11 cellular contexts compared by ENCODE assay signal in genomic region chr13:77898097-77898496, GRCh38. TPM values are rescaled to one million over a fixed set of nuclear protein-coding genes. Genes with fewer than 3 reads are reported as not detected.
A peak's percentile ranks its signal among the peaks of the same experiment; 100 is the strongest.
DNase-seq lines count a peak whose midpoint lies in the region; ATAC-seq, FAIRE-seq and TF ChIP-seq lines count a peak whose summit lies in the region.
"Had no signal": no experiment of that assay in that cellular context is flagged by ENCODE, and none has a peak within 500 bp of the region (broad histone marks: within the 10 kb centered on the region; RNA-seq: fewer than 3 reads in every experiment).

No MANE protein-coding gene starts in this region.

- no peak overlapping the region for H3K27ac Mint-ChIP-seq in activated naive CD4-positive, alpha-beta T cell treated with anti-CD3 and anti-CD28 coated beads, Interleukin-2, amount 10 ng/mL, durations not matched to agents 7 days and 5 days

- no peaks in the 10 kb centered on the region for H3K9me3 Mint-ChIP-seq in activated naive CD4-positive, alpha-beta T cell treated with anti-CD3 and anti-CD28 coated beads, Interleukin-2, amount 10 ng/mL, durations not matched to agents 7 days and 5 days

- intact Hi-C loops in sciatic nerve (cut with DNase I), result no loop called here

- no peaks in the 10 kb centered on the region for H3K36me3 ChIP-seq in GM23248 (ENCODE audit: low read depth)
- peaks cover 48% of the 10 kb centered on the region for H3K36me3 ChIP-seq in HUES48 (ENCODE audit: control insufficient read depth, insufficient read depth, low read length)

- peak overlapping the region; percentile 72 for H3K4me2 ChIP-seq in GM23248 (ENCODE audit: unreplicated experiment)

- H3K79me2 ChIP-seq in GM23248 (ENCODE audit: insufficient read depth), result no peaks in the 10 kb centered on the region

- H3K36me3 Mint-ChIP-seq in activated naive CD4-positive, alpha-beta T cell treated with anti-CD3 and anti-CD28 coated beads, Interleukin-2, amount 10 ng/mL, durations not matched to agents 7 days and 5 days, result no peaks in the 10 kb centered on the region

- no peaks in the 10 kb centered on the region for H3K4me1 Mint-ChIP-seq in activated naive CD4-positive, alpha-beta T cell treated with anti-CD3 and anti-CD28 coated beads, Interleukin-2, amount 10 ng/mL, durations not matched to agents 7 days and 5 days

- CTCF ChIA-PET in activated naive CD4-positive, alpha-beta T cell treated with anti-CD3 and anti-CD28 coated beads, Interleukin-2, amount 10 ng/mL, durations not matched to agents 7 days and 5 days (lab: Charles Lee), result no interaction called here

- no peaks in the 10 kb centered on the region for H3K9me2 ChIP-seq in GM23248 (ENCODE audit: insufficient read depth)

- ATAC-seq in GM18519 (IDR thresholded peaks at IDR 0.05; ENCODE audit: low FRiP score, unreplicated experiment), result peak; percentile 100
- no peak for ATAC-seq in sciatic nerve

- H3K27me3 ChIP-seq in GM23248 (replicated peaks; ENCODE audit: insufficient read depth), result no peaks in the 10 kb centered on the region
- no peaks in the 10 kb centered on the region for H3K27me3 ChIP-seq in HUES48 (ENCODE audit: control insufficient read depth, insufficient read depth, low read length)

- H4K20me1 ChIP-seq in GM23248 (ENCODE audit: insufficient read depth), result no peaks in the 10 kb centered on the region

- no peak overlapping the region for H3K4me3 Mint-ChIP-seq in activated naive CD4-positive, alpha-beta T cell treated with anti-CD3 and anti-CD28 coated beads, Interleukin-2, amount 10 ng/mL, durations not matched to agents 7 days and 5 days

- H3K27ac ChIP-seq in GM23248, result peak overlapping the region; percentile 77
- H3K27ac ChIP-seq in HUES48 (ENCODE audit: low read depth, low read length), result peak overlapping the region; percentile 5

- in situ Hi-C loops in GM23248 (cut with MboI), result no loop called here

- H3K4me1 ChIP-seq in GM23248 (ENCODE audit: insufficient read depth), result peaks cover 24% of the 10 kb centered on the region
- peaks cover 3% of the 10 kb centered on the region; the same call in 1 of the 2 replicates for H3K4me1 ChIP-seq in HUES48 (ENCODE audit: control insufficient read depth, insufficient read depth, low read length)

- H3K4me3 ChIP-seq in GM23248, result peak overlapping the region; percentile 54
- no peak overlapping the region for H3K4me3 ChIP-seq in HUES48 (ENCODE audit: low read depth, low read length)
- H3K4me3 ChIP-seq: skin epidermis had no signal

- peaks cover 19% of the 10 kb centered on the region for H3F3A ChIP-seq in GM23248 (ENCODE audit: insufficient read depth)

- H3K9ac ChIP-seq in GM23248 (peak overlapping the region; percentile 57), HUES48 (ENCODE audit: low read depth, low read length) (no peak overlapping the region)

- no peaks in the 10 kb centered on the region for H3K27me3 Mint-ChIP-seq in activated naive CD4-positive, alpha-beta T cell treated with anti-CD3 and anti-CD28 coated beads, Interleukin-2, amount 10 ng/mL, durations not matched to agents 7 days and 5 days

- 2 to 4% methylated on average over 4 of the region's 4 CpGs for WGBS in GM23248 (ENCODE audit: low coverage in 1 of 2, low lambda C conversion rate in 2 of 2, missing lambda C conversion rate in 2 of 2), 2 experiments

- TF ChIP-seq POLR2A in GM12891 (IDR thresholded peaks at IDR 0.05; ENCODE audit: low read depth, low read length), result no peak

- DNase-seq in GM23248, result peak; percentile 64
- peak; percentile 66 to 95 for DNase-seq in lung microvascular endothelial cell (ENCODE audit: low read depth in 2 of 2)
- no peak for DNase-seq in NCI-H2081 (lab: John Stamatoyannopoulos, UW)
- no peak for DNase-seq in GM12891 (ENCODE audit: insufficient read length, low spot score)
- DNase-seq in activated naive CD4-positive, alpha-beta T cell treated with anti-CD3 and anti-CD28 coated beads, Interleukin-2, amount 10 ng/mL, durations not matched to agents 7 days and 5 days, result no peak
- no peak for DNase-seq in sciatic nerve (ENCODE audit: low spot score)
- DNase-seq: activated CD4-positive, alpha-beta T cell treated with anti-CD3 and anti-CD28 coated beads for 48 hours had no signal

- H3K9me3 ChIP-seq in GM23248 (ENCODE audit: low read depth) (no peaks in the 10 kb centered on the region), HUES48 (ENCODE audit: control insufficient read depth, insufficient read depth, low read length) (peaks cover 3% of the 10 kb centered on the region; the same call in 1 of the 2 replicates)

- peak overlapping the region; percentile 79 for H2AFZ ChIP-seq in GM23248

- FAIRE-seq in GM12891 (lab: Jason Lieb, UNC), result no peak
- FAIRE-seq: G401.6 had no signal

TF ChIP-seq in GM12891, 5 proteins besides CTCF, POLR2A, EP300 and RAD21:
- TF ChIP-seq POU2F2 (IDR thresholded peaks at IDR 0.05; ENCODE audit: low read depth, low read length) (no peak), SPI1 (IDR thresholded peaks at IDR 0.05; ENCODE audit: low read depth, low read length) (no peak), PAX5 (IDR thresholded peaks at IDR 0.05; ENCODE audit: insufficient read depth, low read length, severe bottlenecking) (no peak), TAF1 (IDR thresholded peaks at IDR 0.05; ENCODE audit: low read depth, low read length) (no peak), POLR2AphosphoS5 (IDR thresholded peaks at IDR 0.05; ENCODE audit: low read depth, low read length) (no peak)
TF ChIP-seq in GM12891: peak in this region for 0.

RNA-seq across cellular contexts. Expression of gene EDNRB, which starts 20.5 kb away (rescaled TPM):
- total RNA-seq in GM23248 (2014; rRNA removed; shearing (Covaris generic)), result 0.32 TPM in 1 of 2 replicates, not detected in the other
- polyA plus RNA-seq in GM23248 (2016; fragmentation: Nextera tagmentation; extraction: Ambion mirVana), result 0.11 and 0.42 TPM in 2 replicates
- total RNA-seq in lung microvascular endothelial cell (93.5 and 211 TPM in 2 replicates), sciatic nerve (31.1 TPM)
- polyA plus RNA-seq in GM12891 (2012; ENCODE audit: low read depth, missing spikeins), result 0.05 TPM

Comparison
In these comparisons a context has a peak if more than half of its experiments do, and no peak if none do; other contexts are left out.
1. DNase-seq: peak in GM23248 (single experiment) and lung microvascular endothelial cell (2 of 2); none in NCI-H2081 (0 of 2), GM12891 (single experiment), activated naive CD4-positive, alpha-beta T cell treated with anti-CD3 and anti-CD28 coated beads, Interleukin-2, amount 10 ng/mL, durations not matched to agents 7 days and 5 days (single experiment) and sciatic nerve (single experiment).
2. RNA of gene EDNRB, which starts 20.5 kb away (total RNA-seq): 93.5 to 211 TPM in lung microvascular endothelial cell and 31.1 TPM in sciatic nerve (single experiment); 0.32 TPM in GM23248; every median in the first group is over 10 times any median in the second.